Comparison of ENCODE assay signal across 8 cellular contexts in the genomic region with DNA sequence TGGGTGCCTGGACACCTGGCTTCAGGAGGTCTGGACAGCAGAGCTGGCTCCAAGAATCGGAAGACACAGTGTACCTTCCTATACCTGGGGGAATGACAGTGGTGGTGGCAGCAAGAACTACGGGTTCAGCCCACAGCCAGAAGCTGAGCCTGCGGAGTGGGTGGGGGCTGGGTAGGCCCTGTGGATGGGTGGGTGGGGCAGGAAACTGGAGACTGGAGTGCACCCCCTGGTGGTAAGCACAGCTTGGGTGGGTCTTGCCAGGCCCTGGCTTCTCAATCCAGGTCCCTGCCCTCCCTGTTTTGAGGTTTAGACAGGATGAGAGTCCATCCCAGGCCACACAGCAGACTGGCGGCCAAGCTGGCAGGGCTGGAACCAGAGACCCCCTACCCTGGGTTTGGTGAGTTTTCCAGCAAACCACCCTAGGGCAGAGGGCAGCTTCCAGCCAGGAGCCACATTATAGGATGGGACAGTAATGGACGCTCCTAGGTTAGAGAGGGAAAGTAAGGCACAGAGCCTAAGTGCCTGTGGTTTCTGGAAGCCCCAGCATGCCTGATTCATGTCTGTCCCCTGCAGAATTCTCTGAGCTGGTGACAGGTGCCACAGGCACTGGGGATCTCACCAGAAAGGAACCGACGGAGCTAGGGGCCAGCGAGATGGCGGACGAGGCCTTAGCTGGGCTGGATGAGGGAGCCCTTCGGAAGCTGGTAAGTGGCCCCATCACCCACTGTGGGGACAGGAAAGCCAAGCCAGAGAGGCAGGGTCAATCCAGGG. TPM values are rescaled to one million over a fixed set of nuclear protein-coding genes. Genes with fewer than 3 reads are reported as not detected.
DNase-seq lines count a peak whose midpoint lies in the region; ATAC-seq and TF ChIP-seq lines count a peak whose summit lies in the region.

No MANE protein-coding gene starts in this region.

- H3K4me3 ChIP-seq in GM06990 (replicated peaks; ENCODE audit: low read depth, low read length) (no peak overlapping the region), fibroblast of villous mesenchyme (ENCODE audit: low read depth, low read length) (peak overlapping the region; percentile 76)

- H3K27ac Mint-ChIP-seq in progenitor cell of endocrine pancreas, result no peak overlapping the region

- no peaks in the 10 kb centered on the region for H3K36me3 Mint-ChIP-seq in activated T-cell treated with anti-CD3 and anti-CD28 coated beads, Interleukin-2, amount 50 U/mL, for 4 hours (ENCODE audit: insufficient read depth)
- no peaks in the 10 kb centered on the region for H3K36me3 Mint-ChIP-seq in progenitor cell of endocrine pancreas (ENCODE audit: insufficient read depth)

- H3K27me3 ChIP-seq in GM06990 (replicated peaks; ENCODE audit: control insufficient read depth, insufficient read depth, low read length), result no peaks in the 10 kb centered on the region

- H3K4me1 Mint-ChIP-seq in activated T-cell treated with anti-CD3 and anti-CD28 coated beads, Interleukin-2, amount 50 U/mL, for 4 hours (ENCODE audit: low read depth), result peaks cover 38% of the 10 kb centered on the region
- H3K4me1 Mint-ChIP-seq in progenitor cell of endocrine pancreas (ENCODE audit: low read depth), result peaks cover 42% of the 10 kb centered on the region

- peak overlapping the region; percentile 83 for H3K4me3 Mint-ChIP-seq in activated T-cell treated with anti-CD3 and anti-CD28 coated beads, Interleukin-2, amount 50 U/mL, for 4 hours
- H3K4me3 Mint-ChIP-seq in progenitor cell of endocrine pancreas (ENCODE audit: low read depth), result peak overlapping the region; percentile 87

- no peaks in the 10 kb centered on the region for H3K9me3 Mint-ChIP-seq in activated T-cell treated with anti-CD3 and anti-CD28 coated beads, Interleukin-2, amount 50 U/mL, for 4 hours
- H3K9me3 Mint-ChIP-seq in progenitor cell of endocrine pancreas (ENCODE audit: low read depth), result no peaks in the 10 kb centered on the region

- peak; percentile 55 for TF ChIP-seq CTCF in GM06990 (IDR thresholded peaks at IDR 0.05; ENCODE audit: insufficient read depth, low read length, poor library complexity, severe bottlenecking)
- TF ChIP-seq CTCF in fibroblast of villous mesenchyme (IDR thresholded peaks at IDR 0.05; ENCODE audit: insufficient read depth, low read depth, low read length), result peak; percentile 69
- peak; percentile 48 for TF ChIP-seq CTCF in progenitor cell of endocrine pancreas (IDR thresholded peaks at IDR 0.05; ENCODE audit: unreplicated experiment)

- H3K36me3 ChIP-seq in GM06990 (ENCODE audit: control insufficient read depth, insufficient read depth, low read length), result no peaks in the 10 kb centered on the region

- DNase-seq in GM06990 (ENCODE audit: extremely low read depth, insufficient read length) (no peak), NAMALWA (ENCODE audit: low spot score) (peak; percentile 61), fibroblast of villous mesenchyme (ENCODE audit: low read depth) (peak; percentile 81), progenitor cell of endocrine pancreas (ENCODE audit: low spot score, unreplicated experiment) (no peak), cortex of kidney (lab: John Stamatoyannopoulos, UW) (no peak)
- peak; percentile 57 for DNase-seq in activated T-cell treated with anti-CD3 and anti-CD28 coated beads, Interleukin-2, amount 50 U/mL, for 4 hours

- no peaks in the 10 kb centered on the region for H3K27me3 Mint-ChIP-seq in activated T-cell treated with anti-CD3 and anti-CD28 coated beads, Interleukin-2, amount 50 U/mL, for 4 hours (ENCODE audit: low read depth)
- H3K27me3 Mint-ChIP-seq in progenitor cell of endocrine pancreas, result no peaks in the 10 kb centered on the region

- no peak for ATAC-seq in activated T-cell treated with anti-CD3 and anti-CD28 coated beads, Interleukin-2, amount 50 U/mL, for 4 hours
- ATAC-seq in GM21529 (IDR thresholded peaks at IDR 0.05; ENCODE audit: unreplicated experiment) (no peak), HG03432 (IDR thresholded peaks at IDR 0.05; ENCODE audit: unreplicated experiment) (no peak)

RNA-seq across cellular contexts. Expression of gene SMTN, which starts 1.7 kb away (rescaled TPM):
- 10 to 100 TPM in 1 of 3 donors, 1 to 10 TPM in 2; 8.9 to 10.4 (median 9.4) TPM for total RNA-seq in activated T-cell treated with anti-CD3 and anti-CD28 coated beads, Interleukin-2, amount 50 U/mL, for 4 hours
- total RNA-seq in fibroblast of villous mesenchyme (75.7 and 94.1 TPM in 2 replicates), progenitor cell of endocrine pancreas (40.8 and 48.0 TPM in 2 replicates)

RNA-seq across cellular contexts. Expression of gene SELENOM, which starts 24.6 kb away (rescaled TPM):
- 10 to 100 TPM in 2 of 3 donors, 1 to 10 TPM in 1; 8.1 to 19.2 (median 12.1) TPM for total RNA-seq in activated T-cell treated with anti-CD3 and anti-CD28 coated beads, Interleukin-2, amount 50 U/mL, for 4 hours
- 152 and 155 TPM in 2 replicates for total RNA-seq in fibroblast of villous mesenchyme
- 3.1 and 3.7 TPM in 2 replicates for total RNA-seq in progenitor cell of endocrine pancreas

RNA-seq across cellular contexts. Expression of gene INPP5J, which starts 40.0 kb away (rescaled TPM):
- total RNA-seq in activated T-cell treated with anti-CD3 and anti-CD28 coated beads, Interleukin-2, amount 50 U/mL, for 4 hours, result under 1 TPM in 2 of 3 donors, not detected in 1; 0.16 to 0.21 TPM
- total RNA-seq in fibroblast of villous mesenchyme, result 0.43 and 0.97 TPM in 2 replicates
- 14.8 and 17.9 TPM in 2 replicates for total RNA-seq in progenitor cell of endocrine pancreas

RNA-seq across cellular contexts. Expression of gene PLA2G3, which starts 57.5 kb away (rescaled TPM):
- not detected for total RNA-seq in activated T-cell treated with anti-CD3 and anti-CD28 coated beads, Interleukin-2, amount 50 U/mL, for 4 hours
- total RNA-seq in fibroblast of villous mesenchyme (0.32 and 0.43 TPM in 2 replicates), progenitor cell of endocrine pancreas (2.6 and 4.6 TPM in 2 replicates)

Comparison
In these comparisons a context has a peak if more than half of its experiments do, and no peak if none do; other contexts are left out.
1. DNase-seq: peak in NAMALWA (single experiment), activated T-cell treated with anti-CD3 and anti-CD28 coated beads, Interleukin-2, amount 50 U/mL, for 4 hours (single experiment) and fibroblast of villous mesenchyme (single experiment); none in GM06990 (single experiment), progenitor cell of endocrine pancreas (single experiment) and cortex of kidney (single experiment).
2. Peak in every context shown above with its lines, with median percentiles within 50 percentile points of each other: CTCF ChIP-seq.